Comparison of ENCODE assay signal across 28 cellular contexts in the genomic region with DNA sequence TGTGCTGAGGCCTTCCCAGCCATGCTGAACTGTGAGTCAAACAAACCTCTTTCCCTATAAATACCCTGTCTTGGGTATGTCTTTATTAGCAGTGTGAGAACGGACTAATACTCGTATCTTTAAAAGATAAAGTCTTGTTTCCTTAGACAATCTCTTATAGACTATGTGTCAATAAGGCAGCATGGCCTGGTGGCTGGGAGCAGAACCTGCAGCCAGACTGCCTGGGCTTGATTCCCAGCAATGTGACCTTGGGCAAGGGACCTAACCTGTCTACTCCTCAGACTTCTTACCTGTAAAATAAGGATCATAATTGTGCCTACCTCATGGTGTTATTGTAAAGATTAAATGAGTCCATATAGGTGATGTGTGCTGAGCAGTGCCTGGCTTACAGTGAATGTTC.
"Had no signal": no experiment of that assay in that cellular context is flagged by ENCODE, and none has a peak within 500 bp of the region (broad histone marks: within the 10 kb centered on the region; RNA-seq: fewer than 3 reads in every experiment).

No MANE protein-coding gene starts in this region.

- H3K4me3 ChIP-seq: ascending aorta, coronary artery, esophagus squamous epithelium, gastroesophageal sphincter, heart right ventricle had no signal

- H3K36me3 ChIP-seq: ascending aorta, brain microvascular endothelial cell, esophagus squamous epithelium, gastroesophageal sphincter, heart right ventricle had no signal

- H3K9me3 ChIP-seq: ascending aorta, esophagus squamous epithelium, gastroesophageal sphincter, heart right ventricle had no signal

- H3K4me1 ChIP-seq: ascending aorta, esophagus squamous epithelium, gastroesophageal sphincter had no signal

- H3K4me1 Mint-ChIP-seq: activated CD4-positive, alpha-beta memory T cell treated with anti-CD3 and anti-CD28 coated beads, Interleukin-2, amount 10 ng/mL, durations not matched to agents 7 days and 5 days; activated CD4-positive, alpha-beta T cell treated with anti-CD3 and anti-CD28 coated beads, Interleukin-2, amount 10 ng/mL, durations not matched to agents 7 days and 5 days; activated naive CD4-positive, alpha-beta T cell treated with anti-CD3 and anti-CD28 coated beads, Interleukin-2, amount 10 ng/mL, durations not matched to agents 7 days and 5 days; activated naive CD8-positive, alpha-beta T cell treated with anti-CD3 and anti-CD28 coated beads, Interleukin-2, amount 10 ng/mL, durations not matched to agents 7 days and 5 days; central memory CD8-positive, alpha-beta T cell; WTC11 had no signal

- H3K36me3 Mint-ChIP-seq: activated naive CD4-positive, alpha-beta T cell treated with anti-CD3 and anti-CD28 coated beads, Interleukin-2, amount 10 ng/mL, durations not matched to agents 7 days and 5 days; activated naive CD4-positive, alpha-beta T cell treated with anti-CD3 and anti-CD28 coated beads, Interleukin-2, amount 50 U/mL, for 72 hours; activated naive CD8-positive, alpha-beta T cell treated with anti-CD3 and anti-CD28 coated beads, Interleukin-2, amount 10 ng/mL, durations not matched to agents 7 days and 5 days; WTC11 had no signal

- H3K27me3 Mint-ChIP-seq: activated CD4-positive, alpha-beta memory T cell treated with anti-CD3 and anti-CD28 coated beads, Interleukin-2, amount 10 ng/mL, durations not matched to agents 7 days and 5 days; activated naive CD4-positive, alpha-beta T cell treated with anti-CD3 and anti-CD28 coated beads, Interleukin-2, amount 10 ng/mL, durations not matched to agents 7 days and 5 days; activated naive CD8-positive, alpha-beta T cell treated with anti-CD3 and anti-CD28 coated beads, Interleukin-2, amount 10 ng/mL, durations not matched to agents 7 days and 5 days; central memory CD8-positive, alpha-beta T cell; effector memory CD8-positive, alpha-beta T cell had no signal

- ATAC-seq: activated naive CD4-positive, alpha-beta T cell treated with anti-CD3 and anti-CD28 coated beads, Interleukin-2, amount 50 U/mL, for 72 hours; activated T-cell treated with anti-CD3 and anti-CD28 coated beads, Interleukin-2, amount 50 U/mL, for 72 hours; effector memory CD8-positive, alpha-beta T cell; gastroesophageal sphincter had no signal

- DNase-seq: activated CD4-positive, alpha-beta memory T cell treated with anti-CD3 and anti-CD28 coated beads, Interleukin-2, amount 10 ng/mL, durations not matched to agents 7 days and 5 days; activated CD4-positive, alpha-beta T cell treated with anti-CD3 and anti-CD28 coated beads for 1 hour; activated CD4-positive, alpha-beta T cell treated with anti-CD3 and anti-CD28 coated beads for 4 hours; activated CD4-positive, alpha-beta T cell treated with anti-CD3 and anti-CD28 coated beads, Interleukin-2, amount 10 ng/mL, durations not matched to agents 7 days and 5 days; activated CD4-positive, alpha-beta T cell treated with anti-CD3 and anti-CD28 coated beads, Interleukin-2, amount 50 U/mL, for 4 hours; activated CD8-positive, alpha-beta memory T cell treated with anti-CD3 and anti-CD28 coated beads, Interleukin-2, amount 50 U/mL, for 48 hours; activated gamma-delta T cell; activated naive CD4-positive, alpha-beta T cell; activated naive CD4-positive, alpha-beta T cell treated with anti-CD3 and anti-CD28 coated beads, Interleukin-2, amount 10 ng/mL, durations not matched to agents 7 days and 5 days; activated naive CD8-positive, alpha-beta T cell treated with anti-CD3 and anti-CD28 coated beads, Interleukin-2, amount 10 ng/mL, durations not matched to agents 7 days and 5 days; activated T-cell treated with anti-CD3 and anti-CD28 coated beads for 4 hours; activated T-cell treated with anti-CD3 and anti-CD28 coated beads, Interleukin-2, amount 50 U/mL, for 24 hours; activated T-cell treated with anti-CD3 and anti-CD28 coated beads, Interleukin-2, amount 50 U/mL, for 72 hours; effector CD4-positive, alpha-beta T cell; effector memory CD8-positive, alpha-beta T cell; esophagus squamous epithelium; foreskin melanocyte; T-helper 2 cell had no signal

- H3K9me3 Mint-ChIP-seq: activated CD4-positive, alpha-beta memory T cell treated with anti-CD3 and anti-CD28 coated beads, Interleukin-2, amount 10 ng/mL, durations not matched to agents 7 days and 5 days; activated CD4-positive, alpha-beta T cell treated with anti-CD3 and anti-CD28 coated beads, Interleukin-2, amount 10 ng/mL, durations not matched to agents 7 days and 5 days; activated naive CD4-positive, alpha-beta T cell treated with anti-CD3 and anti-CD28 coated beads, Interleukin-2, amount 10 ng/mL, durations not matched to agents 7 days and 5 days; activated naive CD4-positive, alpha-beta T cell treated with anti-CD3 and anti-CD28 coated beads, Interleukin-2, amount 50 U/mL, for 72 hours; activated naive CD8-positive, alpha-beta T cell treated with anti-CD3 and anti-CD28 coated beads, Interleukin-2, amount 10 ng/mL, durations not matched to agents 7 days and 5 days; activated T-cell treated with anti-CD3 and anti-CD28 coated beads, Interleukin-2, amount 50 U/mL, for 24 hours; activated T-cell treated with anti-CD3 and anti-CD28 coated beads, Interleukin-2, amount 50 U/mL, for 72 hours; central memory CD8-positive, alpha-beta T cell; dendritic cell treated with granulocyte-macrophage colony-stimulating factor and Interleukin-4, amounts not matched to agents 40 ng/mL and 50 ng/mL, for 4 days; WTC11 had no signal

- H3K27ac ChIP-seq: ascending aorta, brain microvascular endothelial cell, coronary artery, epithelial cell of prostate, esophagus squamous epithelium, gastroesophageal sphincter, heart right ventricle had no signal

- H3K4me3 Mint-ChIP-seq: activated CD4-positive, alpha-beta memory T cell treated with anti-CD3 and anti-CD28 coated beads, Interleukin-2, amount 10 ng/mL, durations not matched to agents 7 days and 5 days; activated CD4-positive, alpha-beta T cell treated with anti-CD3 and anti-CD28 coated beads, Interleukin-2, amount 10 ng/mL, durations not matched to agents 7 days and 5 days; activated naive CD4-positive, alpha-beta T cell treated with anti-CD3 and anti-CD28 coated beads, Interleukin-2, amount 10 ng/mL, durations not matched to agents 7 days and 5 days; activated naive CD8-positive, alpha-beta T cell treated with anti-CD3 and anti-CD28 coated beads, Interleukin-2, amount 10 ng/mL, durations not matched to agents 7 days and 5 days; activated T-cell treated with anti-CD3 and anti-CD28 coated beads, Interleukin-2, amount 50 U/mL, for 24 hours; activated T-cell treated with anti-CD3 and anti-CD28 coated beads, Interleukin-2, amount 50 U/mL, for 72 hours; central memory CD8-positive, alpha-beta T cell; dendritic cell treated with granulocyte-macrophage colony-stimulating factor and Interleukin-4, amounts not matched to agents 40 ng/mL and 50 ng/mL, for 4 days; effector memory CD8-positive, alpha-beta T cell; WTC11 had no signal

- H3K27me3 ChIP-seq: ascending aorta, brain microvascular endothelial cell, esophagus squamous epithelium, gastroesophageal sphincter, heart right ventricle had no signal

- H3K27ac Mint-ChIP-seq: activated CD4-positive, alpha-beta memory T cell treated with anti-CD3 and anti-CD28 coated beads, Interleukin-2, amount 10 ng/mL, durations not matched to agents 7 days and 5 days; activated CD4-positive, alpha-beta T cell treated with anti-CD3 and anti-CD28 coated beads, Interleukin-2, amount 10 ng/mL, durations not matched to agents 7 days and 5 days; activated naive CD4-positive, alpha-beta T cell treated with anti-CD3 and anti-CD28 coated beads, Interleukin-2, amount 10 ng/mL, durations not matched to agents 7 days and 5 days; activated naive CD4-positive, alpha-beta T cell treated with anti-CD3 and anti-CD28 coated beads, Interleukin-2, amount 50 U/mL, for 72 hours; activated naive CD8-positive, alpha-beta T cell treated with anti-CD3 and anti-CD28 coated beads, Interleukin-2, amount 10 ng/mL, durations not matched to agents 7 days and 5 days; activated T-cell treated with anti-CD3 and anti-CD28 coated beads, Interleukin-2, amount 50 U/mL, for 24 hours; activated T-cell treated with anti-CD3 and anti-CD28 coated beads, Interleukin-2, amount 50 U/mL, for 72 hours; dendritic cell treated with granulocyte-macrophage colony-stimulating factor and Interleukin-4, amounts not matched to agents 40 ng/mL and 50 ng/mL, for 4 days; effector memory CD8-positive, alpha-beta T cell; WTC11 had no signal
